Comparison of ENCODE assay signal across 8 cellular contexts in genomic region chr6:25173951-25174474, GRCh38.
DNase-seq lines count a peak whose midpoint lies in the region; ATAC-seq, FAIRE-seq and TF ChIP-seq lines count a peak whose summit lies in the region.
"Had no signal": no experiment of that assay in that cellular context is flagged by ENCODE, and none has a peak within 500 bp of the region (broad histone marks: within the 10 kb centered on the region; RNA-seq: fewer than 3 reads in every experiment).

No MANE protein-coding gene starts in this region.

- peak overlapping the region; percentile 46 for H3K4me2 ChIP-seq in smooth muscle cell

- H3K9me3 ChIP-seq in smooth muscle cell (replicated peaks; ENCODE audit: low read depth), result no peaks in the 10 kb centered on the region

- H3K36me3 ChIP-seq in smooth muscle cell (ENCODE audit: low read depth), result no peaks in the 10 kb centered on the region

- ATAC-seq in esophagus mucosa (peak; percentile 88), HG03460 (IDR thresholded peaks at IDR 0.05; ENCODE audit: unreplicated experiment) (no peak)

- H3K27ac ChIP-seq in smooth muscle cell (ENCODE audit: low read depth), result peak overlapping the region; percentile 97

- no peaks in the 10 kb centered on the region for H3K27me3 ChIP-seq in smooth muscle cell (ENCODE audit: low read depth)

- H3K9ac ChIP-seq in smooth muscle cell (ENCODE audit: low read depth), result peak overlapping the region; percentile 69

- CTCF ChIA-PET in HEK293T (lab: Yijun Ruan, JAX), result interaction anchor here (0.6 kb wide), 1 partner anchor 161 kb away, joined by 3 read pairs; no protein-coding TSS in a partner anchor

- H3K4me3 ChIP-seq in smooth muscle cell, result no peak overlapping the region

- no peak for TF ChIP-seq CTCF in smooth muscle cell (IDR thresholded peaks at IDR 0.05; ENCODE audit: borderline replicate concordance, insufficient read depth, poor library complexity, severe bottlenecking)

- H3K4me1 ChIP-seq in smooth muscle cell (ENCODE audit: low read depth), result peaks cover 9% of the 10 kb centered on the region

- WGBS in smooth muscle cell (ENCODE audit: low lambda C conversion rate), result 27% methylated on average over 4 of the region's 4 CpGs

- no peaks in the 10 kb centered on the region for H4K20me1 ChIP-seq in smooth muscle cell (ENCODE audit: low read depth)

- peak; percentile 90 for FAIRE-seq in RCC 7860 (lab: Jason Lieb, UNC)

- H3F3A ChIP-seq in smooth muscle cell (ENCODE audit: low read depth), result peaks cover 22% of the 10 kb centered on the region

- no peaks in the 10 kb centered on the region for H3K79me2 ChIP-seq in smooth muscle cell (ENCODE audit: low read depth)

- POLR2A ChIA-PET in HEK293T (lab: Yijun Ruan, JAX), result interaction anchor here (0.6 kb wide), 1 partner anchor 852 kb away, joined by 3 read pairs; no protein-coding TSS in a partner anchor

- no peak overlapping the region for H2AFZ ChIP-seq in smooth muscle cell (ENCODE audit: low read depth)

- DNase-seq in HEK293T (ENCODE audit: extremely low spot score), result no peak
- DNase-seq in RCC 7860 (ENCODE audit: low spot score), result peak; percentile 92
- DNase-seq in smooth muscle cell (lab: John Stamatoyannopoulos, UW; ENCODE audit: unreplicated experiment), result no peak
- DNase-seq in NCI-H2196 treated with DMSO at 0.1 percent for 48 hours (lab: John Stamatoyannopoulos, UW; ENCODE audit: unreplicated experiment), result no peak
- DNase-seq in KG1 (lab: John Stamatoyannopoulos, UW), result no peak
- DNase-seq: stimulated activated CD4-positive, alpha-beta T cell treated with anti-CD3 and anti-CD28 coated beads, Interleukin-1b, Interleukin-23, amount 100 ng/mL, for 48 hours had no signal

TF ChIP-seq in HEK293T, 16 proteins besides CTCF, POLR2A, EP300 and RAD21:
- TF ChIP-seq PKNOX1 (IDR thresholded peaks at IDR 0.05) (peak; percentile 92), L3MBTL2 (conservative IDR thresholded peaks at IDR 0.05) (0 out of 2 replicates have a peak, but pooled peaks have one; percentile 38), ARNT (IDR thresholded peaks at IDR 0.05) (0 out of 2 replicates have a peak, but pooled peaks have one; percentile 32), ZNF384 (IDR thresholded peaks at IDR 0.05) (peak; percentile 63), TARDBP (IDR thresholded peaks at IDR 0.05) (no peak)
